1 cellular context compared by ENCODE assay signal in genomic region chr11:22792497-22792896, GRCh38.
TF ChIP-seq lines count a peak whose summit lies in the region.

No MANE protein-coding gene starts in this region.

TF ChIP-seq in HepG2, 621 proteins besides CTCF, POLR2A, EP300 and RAD21 (continued from another document and continues in another):
- TF ChIP-seq MLX (CRISPR knock-in tag; IDR thresholded peaks at IDR 0.05) (no peak), HOMEZ (CRISPR knock-in tag; IDR thresholded peaks at IDR 0.05; ENCODE audit: low read depth) (peak; percentile 50; the same call in 1 of the 2 replicates), BHLHE40 (IDR thresholded peaks at IDR 0.05; ENCODE audit: low read length) (peak; percentile 77), FOSL2 (CRISPR knock-in tag; IDR thresholded peaks at IDR 0.05) (peak; percentile 91), NFKB2 (CRISPR knock-in tag; IDR thresholded peaks at IDR 0.05; ENCODE audit: borderline replicate concordance) (no peak), ZSCAN30 (CRISPR knock-in tag; IDR thresholded peaks at IDR 0.05) (no peak), RBFOX2 (IDR thresholded peaks at IDR 0.05; ENCODE audit: low read depth, low read length) (no peak), SIX1 (CRISPR knock-in tag; IDR thresholded peaks at IDR 0.05; ENCODE audit: borderline replicate concordance) (no peak), MAF1 (CRISPR knock-in tag; IDR thresholded peaks at IDR 0.05; ENCODE audit: borderline replicate concordance) (no peak), ZNF737 (CRISPR knock-in tag; IDR thresholded peaks at IDR 0.05; ENCODE audit: borderline replicate concordance) (no peak), RXRA (CRISPR knock-in tag; IDR thresholded peaks at IDR 0.05) (no peak; the same call in 1 of the 2 replicates), MXD1 (CRISPR knock-in tag; IDR thresholded peaks at IDR 0.05) (no peak), CEBPG (CRISPR knock-in tag; IDR thresholded peaks at IDR 0.05) (peak; percentile 35; the same call in 1 of the 2 replicates), PATZ1 (CRISPR knock-in tag; IDR thresholded peaks at IDR 0.05) (no peak), TAF1 (CRISPR knock-in tag; IDR thresholded peaks at IDR 0.05) (no peak), ZNF24 (IDR thresholded peaks at IDR 0.05) (no peak), ZBTB8A (CRISPR knock-in tag; IDR thresholded peaks at IDR 0.05; ENCODE audit: borderline replicate concordance, low read depth) (no peak), EED (CRISPR knock-in tag; IDR thresholded peaks at IDR 0.05) (no peak), RCOR2 (CRISPR knock-in tag; IDR thresholded peaks at IDR 0.05) (0 out of 2 replicates have a peak, but pooled peaks have one; percentile 21), CSRNP2 (CRISPR knock-in tag; conservative IDR thresholded peaks at IDR 0.05; ENCODE audit: low read depth) (no peak), FOXP1 (IDR thresholded peaks at IDR 0.05) (no peak), FOXP1 (CRISPR knock-in tag; IDR thresholded peaks at IDR 0.05) (peak; percentile 75), ZNF383 (CRISPR knock-in tag; IDR thresholded peaks at IDR 0.05; ENCODE audit: borderline replicate concordance) (no peak), SOX5 (CRISPR knock-in tag; IDR thresholded peaks at IDR 0.05; ENCODE audit: borderline replicate concordance) (peak; percentile 99), HNRNPUL1 (IDR thresholded peaks at IDR 0.05; ENCODE audit: low read depth, low read length) (no peak), NR2C2 (CRISPR knock-in tag; IDR thresholded peaks at IDR 0.05; ENCODE audit: borderline replicate concordance) (no peak), NFIC (IDR thresholded peaks at IDR 0.05; ENCODE audit: low read length) (no peak), SIX4 (CRISPR knock-in tag; IDR thresholded peaks at IDR 0.05) (no peak), HMG20A (CRISPR knock-in tag; IDR thresholded peaks at IDR 0.05; ENCODE audit: borderline replicate concordance) (peak; percentile 36; the same call in 1 of the 2 replicates), ZBTB7A (CRISPR knock-in tag; IDR thresholded peaks at IDR 0.05) (no peak), ARNT (IDR thresholded peaks at IDR 0.05) (no peak), BCL6 (CRISPR knock-in tag; IDR thresholded peaks at IDR 0.05) (peak; percentile 20; the same call in 1 of the 2 replicates), GLI4 (CRISPR knock-in tag; IDR thresholded peaks at IDR 0.05; ENCODE audit: borderline replicate concordance) (no peak), ZBTB10 (CRISPR knock-in tag; IDR thresholded peaks at IDR 0.05; ENCODE audit: borderline replicate concordance) (no peak), ZNF780A (CRISPR knock-in tag; IDR thresholded peaks at IDR 0.05) (no peak), YEATS2 (CRISPR knock-in tag; IDR thresholded peaks at IDR 0.05; ENCODE audit: borderline replicate concordance) (peak; percentile 27; the same call in 1 of the 2 replicates), PAX8 (CRISPR knock-in tag; IDR thresholded peaks at IDR 0.05; ENCODE audit: borderline replicate concordance) (no peak), XBP1 (CRISPR knock-in tag; IDR thresholded peaks at IDR 0.05) (no peak), SNAPC2 (CRISPR knock-in tag; IDR thresholded peaks at IDR 0.05) (no peak), ARNTL (CRISPR knock-in tag; IDR thresholded peaks at IDR 0.05) (no peak), TFE3 (CRISPR knock-in tag; IDR thresholded peaks at IDR 0.05) (peak; percentile 88), ZNF720 (CRISPR knock-in tag; IDR thresholded peaks at IDR 0.05) (no peak), ZNF7 (CRISPR knock-in tag; IDR thresholded peaks at IDR 0.05) (peak; percentile 59; the same call in 1 of the 2 replicates), SMYD3 (CRISPR knock-in tag; IDR thresholded peaks at IDR 0.05) (no peak), ZNF292 (CRISPR knock-in tag; IDR thresholded peaks at IDR 0.05; ENCODE audit: borderline replicate concordance, low read depth) (no peak), HNF4A (CRISPR knock-in tag; IDR thresholded peaks at IDR 0.05) (0 out of 2 replicates have a peak, but pooled peaks have one; percentile 7), ZNF12 (CRISPR knock-in tag; IDR thresholded peaks at IDR 0.05) (no peak), KDM2A (CRISPR knock-in tag; IDR thresholded peaks at IDR 0.05; ENCODE audit: borderline replicate concordance, low read depth) (no peak), MTA3 (CRISPR knock-in tag; IDR thresholded peaks at IDR 0.05) (no peak), SNAPC5 (CRISPR knock-in tag; IDR thresholded peaks at IDR 0.05; ENCODE audit: borderline replicate concordance) (no peak), FOXK1 (CRISPR knock-in tag; IDR thresholded peaks at IDR 0.05; ENCODE audit: borderline replicate concordance, low read depth) (peak; percentile 52; the same call in 1 of the 2 replicates), RBM22 (optimal IDR thresholded peaks at IDR 0.05; ENCODE audit: low read length) (no peak), ZNF615 (CRISPR knock-in tag; IDR thresholded peaks at IDR 0.05; ENCODE audit: borderline replicate concordance) (no peak), CENPBD1 (CRISPR knock-in tag; IDR thresholded peaks at IDR 0.05; ENCODE audit: borderline replicate concordance, low read depth) (no peak), ZNF644 (CRISPR knock-in tag; IDR thresholded peaks at IDR 0.05; ENCODE audit: low read depth) (peak; percentile 43; the same call in 1 of the 2 replicates), SOX6 (IDR thresholded peaks at IDR 0.05) (no peak), SOX6 (CRISPR knock-in tag; IDR thresholded peaks at IDR 0.05) (peak; percentile 96), AHR (CRISPR knock-in tag; IDR thresholded peaks at IDR 0.05) (no peak), MLXIP (CRISPR knock-in tag; IDR thresholded peaks at IDR 0.05; ENCODE audit: borderline replicate concordance) (no peak), BORCS8-MEF2B (CRISPR knock-in tag; IDR thresholded peaks at IDR 0.05) (no peak)
